ENCODE assay signal across 11 cellular contexts in genomic region chr1:178060789-178061556, GRCh38. TPM values are rescaled to one million over a fixed set of nuclear protein-coding genes. Genes with fewer than 3 reads are reported as not detected.
DNase-seq lines count a peak whose midpoint lies in the region; ATAC-seq and TF ChIP-seq lines count a peak whose summit lies in the region.
"Had no signal": no experiment of that assay in that cellular context is flagged by ENCODE, and none has a peak within 500 bp of the region (broad histone marks: within the 10 kb centered on the region; RNA-seq: fewer than 3 reads in every experiment).

No MANE protein-coding gene starts in this region.

- CTCF ChIA-PET in activated CD4-positive, alpha-beta T cell treated with anti-CD3 and anti-CD28 coated beads for 36 hours (lab: Charles Lee), result interaction anchor here (0.7 to 1.0 kb wide), 2 partner anchors 31 to 437 kb away, joined by 3 read pairs; no protein-coding TSS in a partner anchor

- intact Hi-C loops in activated CD4-positive, alpha-beta T cell treated with anti-CD3 and anti-CD28 coated beads for 36 hours (cut with DNase I, micrococcal nuclease), result no loop called here

- ATAC-seq in esophagus mucosa (peak; percentile 77), GM21529 (IDR thresholded peaks at IDR 0.05; ENCODE audit: unreplicated experiment) (no peak)
- no peak for ATAC-seq in activated CD4-positive, alpha-beta T cell treated with anti-CD3 and anti-CD28 coated beads for 36 hours
- no peak for ATAC-seq in stimulated activated memory B cell treated with anti-CD40 and anti-IgM and Interleukin-4, amounts not matched to agents 10 μg/mL and 1 μg/mL and 100 μg/mL, for 72 hours

- peaks cover 26% of the 10 kb centered on the region for H3K4me1 Mint-ChIP-seq in neural crest cell
- H3K4me1 Mint-ChIP-seq in activated CD4-positive, alpha-beta T cell treated with anti-CD3 and anti-CD28 coated beads for 36 hours, result no peaks in the 10 kb centered on the region
- H3K4me1 Mint-ChIP-seq in stimulated activated memory B cell treated with anti-CD40 and anti-IgM and Interleukin-4, amounts not matched to agents 10 μg/mL and 1 μg/mL and 100 μg/mL, for 72 hours, result peaks cover 12% of the 10 kb centered on the region
- H3K4me1 Mint-ChIP-seq: activated naive CD4-positive, alpha-beta T cell treated with anti-CD3 and anti-CD28 coated beads, Interleukin-2, amount 50 U/mL, for 24 hours had no signal

- peak; percentile 95 for DNase-seq in AG10803 (ENCODE audit: low read depth)
- DNase-seq in NCI-H526 treated with DMSO at 0.1 percent for 48 hours (lab: John Stamatoyannopoulos, UW), result peak; percentile 55
- DNase-seq in neural crest cell (ENCODE audit: low read depth, low spot score), result no peak
- DNase-seq in activated CD4-positive, alpha-beta T cell treated with anti-CD3 and anti-CD28 coated beads for 36 hours, result no peak
- no peak for DNase-seq in NCI-H1436 treated with DMSO at 0.1 percent for 48 hours (lab: John Stamatoyannopoulos, UW)
- DNase-seq: GDM1, retina had no signal

- no peak overlapping the region for H3K4me3 Mint-ChIP-seq in neural crest cell
- no peak overlapping the region for H3K4me3 Mint-ChIP-seq in activated CD4-positive, alpha-beta T cell treated with anti-CD3 and anti-CD28 coated beads for 36 hours
- H3K4me3 Mint-ChIP-seq in stimulated activated memory B cell treated with anti-CD40 and anti-IgM and Interleukin-4, amounts not matched to agents 10 μg/mL and 1 μg/mL and 100 μg/mL, for 72 hours, result no peak overlapping the region
- H3K4me3 Mint-ChIP-seq: activated naive CD4-positive, alpha-beta T cell treated with anti-CD3 and anti-CD28 coated beads, Interleukin-2, amount 50 U/mL, for 24 hours had no signal

- no peaks in the 10 kb centered on the region for H3K27me3 Mint-ChIP-seq in neural crest cell (ENCODE audit: low read depth)
- H3K27me3 Mint-ChIP-seq in activated CD4-positive, alpha-beta T cell treated with anti-CD3 and anti-CD28 coated beads for 36 hours, result peaks cover 2% of the 10 kb centered on the region
- H3K27me3 Mint-ChIP-seq in stimulated activated memory B cell treated with anti-CD40 and anti-IgM and Interleukin-4, amounts not matched to agents 10 μg/mL and 1 μg/mL and 100 μg/mL, for 72 hours, result peaks cover 31% of the 10 kb centered on the region

- peak overlapping the region; percentile 30 for H3K4me3 ChIP-seq in AG10803 (ENCODE audit: low read length)

- POLR2A ChIA-PET in activated CD4-positive, alpha-beta T cell treated with anti-CD3 and anti-CD28 coated beads for 36 hours (lab: Charles Lee), result no interaction called here

- TF ChIP-seq CTCF in AG10803 (conservative IDR thresholded peaks at IDR 0.05; ENCODE audit: low read length) (peak; percentile 8; the same call in 1 of the 2 replicates), neural crest cell (conservative IDR thresholded peaks at IDR 0.05) (no peak)

- peak overlapping the region; percentile 46 for H3K27ac Mint-ChIP-seq in neural crest cell (ENCODE audit: unreplicated experiment)
- no peak overlapping the region for H3K27ac Mint-ChIP-seq in activated CD4-positive, alpha-beta T cell treated with anti-CD3 and anti-CD28 coated beads for 36 hours
- no peak overlapping the region for H3K27ac Mint-ChIP-seq in stimulated activated memory B cell treated with anti-CD40 and anti-IgM and Interleukin-4, amounts not matched to agents 10 μg/mL and 1 μg/mL and 100 μg/mL, for 72 hours
- H3K27ac Mint-ChIP-seq: activated naive CD4-positive, alpha-beta T cell treated with anti-CD3 and anti-CD28 coated beads, Interleukin-2, amount 50 U/mL, for 24 hours had no signal

- no peaks in the 10 kb centered on the region for H3K9me3 Mint-ChIP-seq in neural crest cell
- peaks cover 2% of the 10 kb centered on the region for H3K9me3 Mint-ChIP-seq in activated CD4-positive, alpha-beta T cell treated with anti-CD3 and anti-CD28 coated beads for 36 hours (ENCODE audit: low read depth)
- peaks cover 6% of the 10 kb centered on the region for H3K9me3 Mint-ChIP-seq in stimulated activated memory B cell treated with anti-CD40 and anti-IgM and Interleukin-4, amounts not matched to agents 10 μg/mL and 1 μg/mL and 100 μg/mL, for 72 hours
- H3K9me3 Mint-ChIP-seq: activated naive CD4-positive, alpha-beta T cell treated with anti-CD3 and anti-CD28 coated beads, Interleukin-2, amount 50 U/mL, for 24 hours had no signal

- H3K36me3 Mint-ChIP-seq in neural crest cell (ENCODE audit: low read depth), result no peaks in the 10 kb centered on the region
- no peaks in the 10 kb centered on the region for H3K36me3 Mint-ChIP-seq in activated CD4-positive, alpha-beta T cell treated with anti-CD3 and anti-CD28 coated beads for 36 hours (ENCODE audit: low read depth)
- H3K36me3 Mint-ChIP-seq in stimulated activated memory B cell treated with anti-CD40 and anti-IgM and Interleukin-4, amounts not matched to agents 10 μg/mL and 1 μg/mL and 100 μg/mL, for 72 hours, result no peaks in the 10 kb centered on the region
- H3K36me3 Mint-ChIP-seq: activated naive CD4-positive, alpha-beta T cell treated with anti-CD3 and anti-CD28 coated beads, Interleukin-2, amount 50 U/mL, for 24 hours had no signal

RNA-seq across cellular contexts. Expression of gene RASAL2, which starts 32.9 kb away (rescaled TPM):
- total RNA-seq in esophagus mucosa (19.2 TPM), neural crest cell (20.9 and 25.5 TPM in 2 replicates)
- not detected for total RNA-seq in activated CD4-positive, alpha-beta T cell treated with anti-CD3 and anti-CD28 coated beads for 36 hours

Comparison
In these comparisons a context has a peak if more than half of its experiments do, and no peak if none do; other contexts are left out.
1. DNase-seq: peak in AG10803 (single experiment) and NCI-H526 treated with DMSO at 0.1 percent for 48 hours (single experiment); none in neural crest cell (single experiment), activated CD4-positive, alpha-beta T cell treated with anti-CD3 and anti-CD28 coated beads for 36 hours (single experiment) and NCI-H1436 treated with DMSO at 0.1 percent for 48 hours (single experiment).
2. RNA of gene RASAL2, which starts 32.9 kb away (total RNA-seq): 20.9 to 25.5 TPM in neural crest cell and 19.2 TPM in esophagus mucosa (single experiment); not detected in activated CD4-positive, alpha-beta T cell treated with anti-CD3 and anti-CD28 coated beads for 36 hours; every median in the first group is over 10 times any median in the second.